Comparison of ENCODE assay signal across 19 cellular contexts in genomic region chr2:14530506-14530905, GRCh38.
"Had no signal": no experiment of that assay in that cellular context is flagged by ENCODE, and none has a peak within 500 bp of the region (broad histone marks: within the 10 kb centered on the region; RNA-seq: fewer than 3 reads in every experiment).

No MANE protein-coding gene starts in this region.

- H3K9me3 Mint-ChIP-seq: activated naive CD4-positive, alpha-beta T cell treated with anti-CD3 and anti-CD28 coated beads, Interleukin-2, amount 50 U/mL, for 24 hours; activated T-cell treated with anti-CD3 and anti-CD28 coated beads, Interleukin-2, amount 50 U/mL, for 24 hours; T-helper 1 cell treated with Interleukin-12 subunit alpha and Interleukin-12 subunit beta and Interleukin-4 antibody, amounts not matched to agents 30 μg/mL and 1 μg/mL, for 36 hours had no signal

- H3K9me3 ChIP-seq: mucosa of descending colon, right atrium auricular region, tibial artery, vagina had no signal

- H3K4me1 Mint-ChIP-seq: activated naive CD4-positive, alpha-beta T cell treated with anti-CD3 and anti-CD28 coated beads, Interleukin-2, amount 50 U/mL, for 24 hours; naive thymus-derived CD8-positive, alpha-beta T cell; stimulated activated effector memory CD8-positive, alpha-beta T cell treated with anti-CD3 and anti-CD28 coated beads, Interleukin-12 subunit alpha, Interleukin-12 subunit beta, amount 100 ng/mL, for 72 hours had no signal

- H3K27me3 Mint-ChIP-seq: activated naive CD4-positive, alpha-beta T cell treated with anti-CD3 and anti-CD28 coated beads, Interleukin-2, amount 50 U/mL, for 24 hours; activated T-cell treated with anti-CD3 and anti-CD28 coated beads, Interleukin-2, amount 50 U/mL, for 24 hours; naive thymus-derived CD8-positive, alpha-beta T cell had no signal

- H3K4me2 ChIP-seq: smooth muscle cell had no signal

- DNase-seq: activated effector memory CD4-positive, alpha-beta T cell treated with Interleukin-2 at 50 U/mL for 16 hours; activated T-cell treated with anti-CD3 and anti-CD28 coated beads, Interleukin-2, amount 50 U/mL, for 24 hours; amygdala; effector CD8-positive, alpha-beta T cell; head of caudate nucleus; mucosa of descending colon; naive thymus-derived CD8-positive, alpha-beta T cell; nucleus accumbens; tibial artery had no signal

- H3K27ac Mint-ChIP-seq: activated naive CD4-positive, alpha-beta T cell treated with anti-CD3 and anti-CD28 coated beads, Interleukin-2, amount 50 U/mL, for 24 hours; activated T-cell treated with anti-CD3 and anti-CD28 coated beads, Interleukin-2, amount 50 U/mL, for 24 hours; naive thymus-derived CD8-positive, alpha-beta T cell; stimulated activated effector memory CD8-positive, alpha-beta T cell treated with anti-CD3 and anti-CD28 coated beads, Interleukin-12 subunit alpha, Interleukin-12 subunit beta, amount 100 ng/mL, for 72 hours; T-helper 1 cell treated with Interleukin-12 subunit alpha and Interleukin-12 subunit beta and Interleukin-4 antibody, amounts not matched to agents 30 μg/mL and 1 μg/mL, for 36 hours had no signal

- H3K27me3 ChIP-seq: cardiac muscle cell, right atrium auricular region, tibial artery, vagina had no signal

- H3K4me3 Mint-ChIP-seq: activated naive CD4-positive, alpha-beta T cell treated with anti-CD3 and anti-CD28 coated beads, Interleukin-2, amount 50 U/mL, for 24 hours; activated T-cell treated with anti-CD3 and anti-CD28 coated beads, Interleukin-2, amount 50 U/mL, for 24 hours; naive thymus-derived CD8-positive, alpha-beta T cell; stimulated activated effector memory CD8-positive, alpha-beta T cell treated with anti-CD3 and anti-CD28 coated beads, Interleukin-12 subunit alpha, Interleukin-12 subunit beta, amount 100 ng/mL, for 72 hours; T-helper 1 cell treated with Interleukin-12 subunit alpha and Interleukin-12 subunit beta and Interleukin-4 antibody, amounts not matched to agents 30 μg/mL and 1 μg/mL, for 36 hours had no signal

- FAIRE-seq: TTC549 had no signal

- H3K36me3 Mint-ChIP-seq: activated naive CD4-positive, alpha-beta T cell treated with anti-CD3 and anti-CD28 coated beads, Interleukin-2, amount 50 U/mL, for 24 hours; naive thymus-derived CD8-positive, alpha-beta T cell; stimulated activated effector memory CD8-positive, alpha-beta T cell treated with anti-CD3 and anti-CD28 coated beads, Interleukin-12 subunit alpha, Interleukin-12 subunit beta, amount 100 ng/mL, for 72 hours had no signal

- H3K27ac ChIP-seq: cardiac muscle cell, coronary artery, epithelial cell of prostate, right atrium auricular region, tibial artery, vagina had no signal

- H3K4me3 ChIP-seq: cardiac muscle cell, coronary artery, mucosa of descending colon, right atrium auricular region, smooth muscle cell, tibial artery, vagina had no signal

- H3K36me3 ChIP-seq: cardiac muscle cell, right atrium auricular region, tibial artery, vagina had no signal

- H3K4me1 ChIP-seq: tibial artery, vagina had no signal
